In genomic region chr12:100324498-100324897, GRCh38 we compare ENCODE assay signal across 23 cellular contexts. TPM values are rescaled to one million over a fixed set of nuclear protein-coding genes. Genes with fewer than 3 reads are reported as not detected.
A peak's percentile ranks its signal among the peaks of the same experiment; 100 is the strongest.
DNase-seq lines count a peak whose midpoint lies in the region; ATAC-seq, FAIRE-seq and TF ChIP-seq lines count a peak whose summit lies in the region.
"Had no signal": no experiment of that assay in that cellular context is flagged by ENCODE, and none has a peak within 500 bp of the region (broad histone marks: within the 10 kb centered on the region; RNA-seq: fewer than 3 reads in every experiment).

No MANE protein-coding gene starts in this region.

- peak; percentile 56 for ATAC-seq in GM18858 (IDR thresholded peaks at IDR 0.05; ENCODE audit: unreplicated experiment)
- peak; percentile 54 for ATAC-seq in GM21576 (IDR thresholded peaks at IDR 0.05; ENCODE audit: unreplicated experiment)
- peak; percentile 44 for ATAC-seq in HG03520 (IDR thresholded peaks at IDR 0.05; ENCODE audit: unreplicated experiment)
- ATAC-seq: K562 had no signal

- intact Hi-C loops in kidney (cut with DNase I) (no loop called here), head of caudate nucleus (cut with DNase I) (no loop called here)

- DNase-seq in kidney: no peak
- no peak for DNase-seq in NCI-H1105 treated with DMSO at 0.1 percent for 48 hours (lab: John Stamatoyannopoulos, UW)
- no peak for DNase-seq in retina
- DNase-seq in activated T-cell treated with anti-CD3 and anti-CD28 coated beads for 4 hours: no peak
- no peak for DNase-seq in head of caudate nucleus
- DNase-seq: CD4-positive, alpha-beta memory T cell; HFFc6; NCI-H1694 treated with DMSO at 0.1 percent for 48 hours; NCI-H510A; NCI-H82; PC-9; SIG-M5; T1000 had no signal

- H3K4me1 ChIP-seq in kidney (ENCODE audit: control insufficient read depth in 1 of 2, insufficient read depth in 1 of 2, low read depth in 1 of 2, low read length in 2 of 2): no peaks in the 10 kb centered on the region
- H3K4me1 ChIP-seq: BLaER1 had no signal

- no peak overlapping the region for H3K27ac ChIP-seq in kidney (ENCODE audit: low read depth in 2 of 2, low read length in 2 of 2)
- H3K27ac ChIP-seq: BLaER1, PC-9, RWPE1 had no signal

- TF ChIP-seq CTCF in kidney (IDR thresholded peaks at IDR 0.05; ENCODE audit: borderline replicate concordance, extremely low read depth, insufficient read depth): no peak

- H3K4me3 ChIP-seq in kidney (ENCODE audit: low read length in 2 of 2): no peak overlapping the region
- H3K4me3 ChIP-seq: BLaER1, K562, PC-9 had no signal

- no peak overlapping the region for H3K9ac ChIP-seq in kidney (ENCODE audit: low read length in 2 of 2)
- H3K9ac ChIP-seq: BLaER1 had no signal

- peak; percentile 59 for FAIRE-seq in kidney (lab: Jason Lieb, UNC)
- FAIRE-seq: D721Med, K562 had no signal

- H3K9me3 ChIP-seq in kidney (ENCODE audit: control insufficient read depth in 1 of 2, low read length in 2 of 2): no peaks in the 10 kb centered on the region
- H3K9me3 ChIP-seq: BLaER1 had no signal

- H3K36me3 ChIP-seq in kidney (ENCODE audit: control insufficient read depth in 1 of 2, insufficient read depth in 2 of 2, low read length in 2 of 2): peaks cover 7 to 16% of the 10 kb centered on the region in 2 donors

RNA-seq across cellular contexts. Expression of gene SLC17A8, which starts 32.4 kb away (rescaled TPM):
- total RNA-seq in kidney: 0.16 TPM
- polyA plus RNA-seq in kidney (ENCODE audit: insufficient read depth, low read depth, low replicate concordance): 0.09 TPM
- total RNA-seq: A673; CD4-positive, alpha-beta memory T cell; H4; HFFc6; K562; PC-9; T-helper 1 cell treated with Interleukin-12 subunit alpha and Interleukin-12 subunit beta and Interleukin-4 antibody, amounts not matched to agents 30 ng/mL and 1 ng/mL, for 36 hours had no signal
- polyA plus RNA-seq: CD4-positive, alpha-beta memory T cell had no signal

RNA-seq across cellular contexts. Expression of gene SCYL2, which starts 57.5 kb away (rescaled TPM):
- total RNA-seq in kidney: 41.7 TPM
- polyA plus RNA-seq in kidney (ENCODE audit: insufficient read depth, low read depth, low replicate concordance): 10.3 TPM

RNA-seq across cellular contexts. Expression of gene DEPDC4, which starts 57.6 kb away (rescaled TPM):
- total RNA-seq in kidney: 1.4 TPM
- polyA plus RNA-seq in kidney (ENCODE audit: insufficient read depth, low read depth, low replicate concordance): 1.1 TPM
